Comparison of ENCODE assay signal across 2 cellular contexts in genomic region chr19:16301999-16302694, GRCh38.
TF ChIP-seq lines count a peak whose summit lies in the region.

No MANE protein-coding gene starts in this region.

TF ChIP-seq in HCT116, 20 proteins besides CTCF, POLR2A, EP300 and RAD21 (continued from another document):
- peak; percentile 31 for TF ChIP-seq ZBTB33 (IDR thresholded peaks at IDR 0.05; ENCODE audit: extremely low read depth, insufficient replicate concordance, low read length)
- peak; percentile 77 for TF ChIP-seq JUND (IDR thresholded peaks at IDR 0.05)
- TF ChIP-seq EZH2phosphoT487 (IDR thresholded peaks at IDR 0.05; ENCODE audit: borderline replicate concordance) = no peak

TF ChIP-seq in SK-N-SH, 30 proteins besides CTCF, POLR2A, EP300 and RAD21 (continued from another document):
- TF ChIP-seq, protein P1, sequence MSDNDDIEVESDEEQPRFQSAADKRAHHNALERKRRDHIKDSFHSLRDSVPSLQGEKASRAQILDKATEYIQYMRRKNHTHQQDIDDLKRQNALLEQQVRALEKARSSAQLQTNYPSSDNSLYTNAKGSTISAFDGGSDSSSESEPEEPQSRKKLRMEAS (IDR thresholded peaks at IDR 0.05; ENCODE audit: low read depth) = peak; percentile 82
- TF ChIP-seq REST (IDR thresholded peaks at IDR 0.05; ENCODE audit: low read depth, low read length) = 0 out of 2 replicates have a peak, but pooled peaks have one; percentile 14
- TF ChIP-seq TAF1 (IDR thresholded peaks at IDR 0.05; ENCODE audit: borderline replicate concordance, low read depth, low read length) = no peak
- TF ChIP-seq USF1 (IDR thresholded peaks at IDR 0.05; ENCODE audit: borderline replicate concordance, low read depth) = peak; percentile 25; the same call in 1 of the 2 replicates
- peak; percentile 95 for TF ChIP-seq TCF12 (IDR thresholded peaks at IDR 0.05)
- no peak for TF ChIP-seq EZH2phosphoT487 (IDR thresholded peaks at IDR 0.05; ENCODE audit: borderline replicate concordance, low read depth)
- TF ChIP-seq GABPA (IDR thresholded peaks at IDR 0.05; ENCODE audit: low read depth) = 0 out of 2 replicates have a peak, but pooled peaks have one; percentile 9
- TF ChIP-seq, protein P2, sequence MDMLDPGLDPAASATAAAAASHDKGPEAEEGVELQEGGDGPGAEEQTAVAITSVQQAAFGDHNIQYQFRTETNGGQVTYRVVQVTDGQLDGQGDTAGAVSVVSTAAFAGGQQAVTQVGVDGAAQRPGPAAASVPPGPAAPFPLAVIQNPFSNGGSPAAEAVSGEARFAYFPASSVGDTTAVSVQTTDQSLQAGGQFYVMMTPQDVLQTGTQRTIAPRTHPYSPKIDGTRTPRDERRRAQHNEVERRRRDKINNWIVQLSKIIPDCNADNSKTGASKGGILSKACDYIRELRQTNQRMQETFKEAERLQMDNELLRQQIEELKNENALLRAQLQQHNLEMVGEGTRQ (IDR thresholded peaks at IDR 0.05; ENCODE audit: borderline replicate concordance, low read depth, low read length) = no peak
- TF ChIP-seq RCOR1 (IDR thresholded peaks at IDR 0.05; ENCODE audit: low read length) = no peak
- TF ChIP-seq ZBTB33 (IDR thresholded peaks at IDR 0.05; ENCODE audit: borderline replicate concordance, low read depth) = 0 out of 2 replicates have a peak, but pooled peaks have one; percentile 45
- no peak for TF ChIP-seq SIN3A (IDR thresholded peaks at IDR 0.05; ENCODE audit: borderline replicate concordance, low read depth, low read length)
- TF ChIP-seq FOSL2 (IDR thresholded peaks at IDR 0.05; ENCODE audit: borderline replicate concordance, low read depth) = peak; percentile 95
- TF ChIP-seq POLR2AphosphoS5 (IDR thresholded peaks at IDR 0.05; ENCODE audit: low read depth, low read length) = peak; percentile 48; the same call in 1 of the 2 replicates
- no peak for TF ChIP-seq CHD2 (IDR thresholded peaks at IDR 0.05; ENCODE audit: low read length, partially characterized antibody)
- no peak for TF ChIP-seq ELF1 (IDR thresholded peaks at IDR 0.05)
